In genomic region chr9:35656841-35657326, GRCh38 we compare ENCODE assay signal across 8 cellular contexts. TPM values are rescaled to one million over a fixed set of nuclear protein-coding genes. Genes with fewer than 3 reads are reported as not detected.
A peak's percentile ranks its signal among the peaks of the same experiment; 100 is the strongest.
DNase-seq lines count a peak whose midpoint lies in the region; ATAC-seq and TF ChIP-seq lines count a peak whose summit lies in the region.

No MANE protein-coding gene starts in this region.

- H3K36me3 Mint-ChIP-seq in activated CD4-positive, alpha-beta memory T cell treated with anti-CD3 and anti-CD28 coated beads, Interleukin-2, amount 10 ng/mL, durations not matched to agents 7 days and 5 days (ENCODE audit: low read depth) = peaks cover 32% of the 10 kb centered on the region

- H3K4me3 ChIP-seq in HEK293 (ENCODE audit: low read depth, low read length) (peak overlapping the region; percentile 40), right cardiac atrium (ENCODE audit: low read length) (peak overlapping the region; percentile 31), skeletal muscle tissue (ENCODE audit: low read length in 3 of 3) (peak overlapping the region; percentile 60 to 76 (median 75))

- H3K9ac ChIP-seq in skeletal muscle tissue (ENCODE audit: low read depth in 1 of 3, low read length in 3 of 3) = peak overlapping the region; percentile 95 to 99 (median 99)

- H3K27ac ChIP-seq in HEK293 (ENCODE audit: extremely low read depth, low read depth, low read length) (peak overlapping the region; percentile 93; the same call in 1 of the 2 replicates), right cardiac atrium (ENCODE audit: low read length) (peak overlapping the region; percentile 88), skeletal muscle tissue (ENCODE audit: low read depth, low read length) (peak overlapping the region; percentile 99)

- H3K9me3 ChIP-seq in HEK293 (ENCODE audit: control insufficient read depth, insufficient read depth, low read depth, low read length) (no peaks in the 10 kb centered on the region), right cardiac atrium (ENCODE audit: control insufficient read depth, low read length) (no peaks in the 10 kb centered on the region), skeletal muscle tissue (ENCODE audit: control insufficient read depth in 3 of 3, low read length in 3 of 3) (no peaks in the 10 kb centered on the region)

- ATAC-seq in right cardiac atrium (no peak), GM21381 (IDR thresholded peaks at IDR 0.05; ENCODE audit: unreplicated experiment) (no peak), GM19397 (IDR thresholded peaks at IDR 0.05; ENCODE audit: unreplicated experiment) (no peak)

- peak overlapping the region; percentile 93 for H3K4me3 Mint-ChIP-seq in activated CD4-positive, alpha-beta memory T cell treated with anti-CD3 and anti-CD28 coated beads, Interleukin-2, amount 10 ng/mL, durations not matched to agents 7 days and 5 days

- no peaks in the 10 kb centered on the region for H3K27me3 ChIP-seq in right cardiac atrium (ENCODE audit: control insufficient read depth, insufficient read depth)
- no peaks in the 10 kb centered on the region for H3K27me3 ChIP-seq in skeletal muscle tissue (ENCODE audit: control insufficient read depth in 3 of 3, insufficient read depth in 3 of 3, low read length in 3 of 3)

- TF ChIP-seq CTCF in HEK293 (tag by site-specific recombination; IDR thresholded peaks at IDR 0.05) = no peak

- POLR2A ChIA-PET in HEK293 (lab: Yijun Ruan, JAX) = interaction anchor here (0.7 to 4.3 kb wide), 8 partner anchors 10 to 541 kb away, joined by 3 to 41 read pairs (median 8); partner anchors contain the start of genes ATOSB, CREB3, GBA2 and RGP1
- POLR2A ChIA-PET in activated CD4-positive, alpha-beta memory T cell treated with anti-CD3 and anti-CD28 coated beads, Interleukin-2, amount 10 ng/mL, durations not matched to agents 7 days and 5 days (lab: Charles Lee) = interaction anchor here (0.6 to 11.8 kb wide), 17 partner anchors 8 to 577 kb away, joined by 3 to 257 read pairs (median 4); partner anchors contain the start of genes ARHGEF39, CA9, CD72 and CLTA

- CTCF ChIA-PET in HEK293 (lab: Yijun Ruan, JAX) = interaction anchor here (0.7 to 14.5 kb wide), 9 partner anchors 11 to 578 kb away, joined by 3 to 157 read pairs (median 9); partner anchors contain the start of genes TLN1 and TPM2
- CTCF ChIA-PET in activated CD4-positive, alpha-beta memory T cell treated with anti-CD3 and anti-CD28 coated beads, Interleukin-2, amount 10 ng/mL, durations not matched to agents 7 days and 5 days (lab: Charles Lee) = interaction anchor here (1.5 to 12.1 kb wide), 12 partner anchors 8 to 93 kb away, joined by 4 to 223 read pairs (median 14); partner anchors contain the start of genes ARHGEF39, CD72, CREB3 and GBA2

- no peak for DNase-seq in activated CD4-positive, alpha-beta memory T cell treated with anti-CD3 and anti-CD28 coated beads, Interleukin-2, amount 10 ng/mL, durations not matched to agents 7 days and 5 days
- DNase-seq in right cardiac atrium (no peak), NOMO-1 treated with DMSO at 0.1 percent for 48 hours (lab: John Stamatoyannopoulos, UW; ENCODE audit: unreplicated experiment) (no peak), NCI-H1092 treated with DMSO at 0.1 percent for 48 hours (lab: John Stamatoyannopoulos, UW) (no peak)

- H3K4me1 ChIP-seq in HEK293 (ENCODE audit: control insufficient read depth, insufficient read depth, low read length) (peaks cover 8% of the 10 kb centered on the region; the same call in 1 of the 2 replicates), right cardiac atrium (ENCODE audit: control insufficient read depth, insufficient read depth, low read length) (no peaks in the 10 kb centered on the region), skeletal muscle tissue (ENCODE audit: control insufficient read depth in 3 of 3, insufficient read depth in 3 of 3, low read length in 3 of 3) (peaks cover 26 to 38% (median 28%) of the 10 kb centered on the region in 3 donors)

- peaks cover 58% of the 10 kb centered on the region for H3K4me1 Mint-ChIP-seq in activated CD4-positive, alpha-beta memory T cell treated with anti-CD3 and anti-CD28 coated beads, Interleukin-2, amount 10 ng/mL, durations not matched to agents 7 days and 5 days

- H3K27ac Mint-ChIP-seq in activated CD4-positive, alpha-beta memory T cell treated with anti-CD3 and anti-CD28 coated beads, Interleukin-2, amount 10 ng/mL, durations not matched to agents 7 days and 5 days = peak overlapping the region; percentile 94

- H3K36me3 ChIP-seq in HEK293 (ENCODE audit: control insufficient read depth in 2 of 2, insufficient read depth in 1 of 2, low read length in 2 of 2) (peaks cover 5 to 18% of the 10 kb centered on the region in 2 experiments), skeletal muscle tissue (ENCODE audit: control insufficient read depth in 3 of 3, insufficient read depth in 3 of 3, low read length in 3 of 3) (peaks cover 9 to 11% (median 11%) of the 10 kb centered on the region in 3 donors)

- no peaks in the 10 kb centered on the region for H3K9me3 Mint-ChIP-seq in activated CD4-positive, alpha-beta memory T cell treated with anti-CD3 and anti-CD28 coated beads, Interleukin-2, amount 10 ng/mL, durations not matched to agents 7 days and 5 days

- intact Hi-C loops in right cardiac atrium (cut with DNase I) = loop anchor here in 1 of 4 donors (5.0 kb wide), 1 partner anchor 90 kb away; the partner anchor contains the start of genes GBA2 and RGP1

- H3K27me3 Mint-ChIP-seq in activated CD4-positive, alpha-beta memory T cell treated with anti-CD3 and anti-CD28 coated beads, Interleukin-2, amount 10 ng/mL, durations not matched to agents 7 days and 5 days = peaks cover 4% of the 10 kb centered on the region

- 42% methylated on average over 14 of the region's 14 CpGs for WGBS in right cardiac atrium

TF ChIP-seq in HEK293, 187 proteins besides CTCF, POLR2A, EP300 and RAD21:
- TF ChIP-seq ZNF670 (tag by site-specific recombination; IDR thresholded peaks at IDR 0.05; ENCODE audit: low read depth) (no peak), ZNF561 (tag by site-specific recombination; IDR thresholded peaks at IDR 0.05; ENCODE audit: borderline replicate concordance) (no peak), ZFP69B (tag by site-specific recombination; IDR thresholded peaks at IDR 0.05) (no peak), ZNF623 (tag by site-specific recombination; IDR thresholded peaks at IDR 0.05) (no peak), ZNF416 (tag by site-specific recombination; IDR thresholded peaks at IDR 0.05) (no peak), ZBTB17 (tag by site-specific recombination; IDR thresholded peaks at IDR 0.05) (no peak), ZBTB1 (tag by site-specific recombination; IDR thresholded peaks at IDR 0.05) (no peak), ZNF354C (tag by site-specific recombination; IDR thresholded peaks at IDR 0.05; ENCODE audit: borderline replicate concordance, low read depth) (no peak), KLF7 (tag by site-specific recombination; IDR thresholded peaks at IDR 0.05; ENCODE audit: borderline replicate concordance) (no peak), REPIN1 (tag by site-specific recombination; IDR thresholded peaks at IDR 0.05; ENCODE audit: low read depth) (no peak), ZNF610 (tag by site-specific recombination; IDR thresholded peaks at IDR 0.05; ENCODE audit: borderline replicate concordance) (no peak)

RNA-seq across cellular contexts. Expression of gene RMRP, which starts 0.9 kb away (rescaled TPM):
- over 10,000 TPM in 1 of 2 experiments, 1,000 to 10,000 TPM in 1; 9,885 to 10,678 TPM for total RNA-seq in activated CD4-positive, alpha-beta memory T cell treated with anti-CD3 and anti-CD28 coated beads, Interleukin-2, amount 10 ng/mL, durations not matched to agents 7 days and 5 days
- total RNA-seq in right cardiac atrium (over 10,000 TPM; 19,654 to 22,919 (median 21,195) TPM), skeletal muscle tissue (118,473 TPM)
- 218 TPM for polyA plus RNA-seq in right cardiac atrium

RNA-seq across cellular contexts. Expression of gene CCDC107, which starts 1.2 kb away (rescaled TPM):
- 10 to 100 TPM; 36.6 to 37.7 TPM for total RNA-seq in activated CD4-positive, alpha-beta memory T cell treated with anti-CD3 and anti-CD28 coated beads, Interleukin-2, amount 10 ng/mL, durations not matched to agents 7 days and 5 days
- 10 to 100 TPM; 54.7 to 61.6 (median 60.1) TPM for total RNA-seq in right cardiac atrium
- 75.0 TPM for polyA plus RNA-seq in right cardiac atrium
- 11.0 TPM for total RNA-seq in skeletal muscle tissue

RNA-seq across cellular contexts. Expression of gene SIT1, which starts 6.2 kb away (rescaled TPM):
- 100 to 1,000 TPM; 210 to 214 TPM for total RNA-seq in activated CD4-positive, alpha-beta memory T cell treated with anti-CD3 and anti-CD28 coated beads, Interleukin-2, amount 10 ng/mL, durations not matched to agents 7 days and 5 days
- 1 to 10 TPM in 1 of 4 donors, under 1 TPM in 1, not detected in 2; 0.26 to 1.5 TPM for total RNA-seq in right cardiac atrium
- 0.14 TPM for polyA plus RNA-seq in right cardiac atrium
- total RNA-seq in skeletal muscle tissue = 1.0 TPM

RNA-seq across cellular contexts. Expression of gene ARHGEF39, which starts 8.1 kb away (rescaled TPM):
- 10 to 100 TPM; 19.1 to 19.9 TPM for total RNA-seq in activated CD4-positive, alpha-beta memory T cell treated with anti-CD3 and anti-CD28 coated beads, Interleukin-2, amount 10 ng/mL, durations not matched to agents 7 days and 5 days
- total RNA-seq in right cardiac atrium = under 1 TPM in 3 of 4 donors, not detected in 1; 0.29 to 0.50 (median 0.34) TPM
- 0.52 TPM for polyA plus RNA-seq in right cardiac atrium
- total RNA-seq in skeletal muscle tissue = 0.52 TPM

RNA-seq across cellular contexts. Expression of gene CA9, which starts 16.8 kb away (rescaled TPM):
- 1 to 10 TPM; 1.1 to 1.2 TPM for total RNA-seq in activated CD4-positive, alpha-beta memory T cell treated with anti-CD3 and anti-CD28 coated beads, Interleukin-2, amount 10 ng/mL, durations not matched to agents 7 days and 5 days
- total RNA-seq in right cardiac atrium (1 to 10 TPM in 3 of 4 donors, not detected in 1; 1.0 to 1.2 (median 1.1) TPM), skeletal muscle tissue (under 0.01 TPM)
- polyA plus RNA-seq in right cardiac atrium = 1.4 TPM

Comparison
In these comparisons a context has a peak if more than half of its experiments do, and no peak if none do; other contexts are left out.
1. RNA of gene SIT1, which starts 6.2 kb away (total RNA-seq): 210 to 214 TPM in activated CD4-positive, alpha-beta memory T cell treated with anti-CD3 and anti-CD28 coated beads, Interleukin-2, amount 10 ng/mL, durations not matched to agents 7 days and 5 days; 1.0 TPM in skeletal muscle tissue (single experiment) and 0.26 to 1.5 TPM in right cardiac atrium; every median in the first group is over 10 times any median in the second.
2. Peak in every context shown above with its lines, with median percentiles within 50 percentile points of each other: H3K27ac ChIP-seq and H3K4me3 ChIP-seq.